ENCODE assay signal across 1 cellular context in genomic region chr12:120686690-120687569, GRCh38.
TF ChIP-seq lines count a peak whose summit lies in the region.

MLEC (plus strand) TSS chr12:120687149; CDS start chr12:120687297, 148 bp downstream.

TF ChIP-seq in GM12878, 131 proteins besides CTCF, POLR2A, EP300 and RAD21 (continued from another document and continues in another):
- TF ChIP-seq POLR2AphosphoS5 (IDR thresholded peaks at IDR 0.05; ENCODE audit: low read length): peak; percentile 71
- peak; percentile 78 for TF ChIP-seq CBFB (IDR thresholded peaks at IDR 0.05; ENCODE audit: low read depth)
- no peak; the same call in 1 of the 2 replicates for TF ChIP-seq SREBF1 (IDR thresholded peaks at IDR 0.05; ENCODE audit: low read length)
- no peak for TF ChIP-seq RBBP5 (conservative IDR thresholded peaks at IDR 0.05)
- peak; percentile 42; the same call in 1 of the 2 replicates for TF ChIP-seq ZNF622 (IDR thresholded peaks at IDR 0.05)
- TF ChIP-seq POU2F2 (IDR thresholded peaks at IDR 0.05; ENCODE audit: borderline replicate concordance, low read depth, low read length): peak; percentile 76; the same call in 1 of the 3 replicates
- TF ChIP-seq ZBTB40 (IDR thresholded peaks at IDR 0.05; ENCODE audit: borderline replicate concordance): peak; percentile 99
- peak; percentile 31 for TF ChIP-seq FOS (IDR thresholded peaks at IDR 0.05; ENCODE audit: borderline replicate concordance, extremely low read depth, insufficient read length)
- peak; percentile 93 for TF ChIP-seq SIN3A (IDR thresholded peaks at IDR 0.05; ENCODE audit: low read depth, low read length)
- TF ChIP-seq EGR1 (IDR thresholded peaks at IDR 0.05; ENCODE audit: borderline replicate concordance in 1 of 2, low read depth in 2 of 2, low read length in 2 of 2): peak; percentile 19 to 62
- 0 out of 2 replicates have a peak, but pooled peaks have one; percentile 45 for TF ChIP-seq TAF1 (IDR thresholded peaks at IDR 0.05; ENCODE audit: borderline replicate concordance, low read depth, low read length)
- peak; percentile 89; the same call in 1 of the 2 replicates for TF ChIP-seq CBX5 (IDR thresholded peaks at IDR 0.05; ENCODE audit: low read depth)
- 0 out of 2 replicates have a peak, but pooled peaks have one; percentile 65 for TF ChIP-seq TARDBP (IDR thresholded peaks at IDR 0.05; ENCODE audit: borderline replicate concordance)
- peak; percentile 87 for TF ChIP-seq NR2C1 (IDR thresholded peaks at IDR 0.05)
- TF ChIP-seq WRNIP1 (IDR thresholded peaks at IDR 0.05; ENCODE audit: borderline replicate concordance, low read depth, low read length): peak; percentile 87
- TF ChIP-seq, protein P1, sequence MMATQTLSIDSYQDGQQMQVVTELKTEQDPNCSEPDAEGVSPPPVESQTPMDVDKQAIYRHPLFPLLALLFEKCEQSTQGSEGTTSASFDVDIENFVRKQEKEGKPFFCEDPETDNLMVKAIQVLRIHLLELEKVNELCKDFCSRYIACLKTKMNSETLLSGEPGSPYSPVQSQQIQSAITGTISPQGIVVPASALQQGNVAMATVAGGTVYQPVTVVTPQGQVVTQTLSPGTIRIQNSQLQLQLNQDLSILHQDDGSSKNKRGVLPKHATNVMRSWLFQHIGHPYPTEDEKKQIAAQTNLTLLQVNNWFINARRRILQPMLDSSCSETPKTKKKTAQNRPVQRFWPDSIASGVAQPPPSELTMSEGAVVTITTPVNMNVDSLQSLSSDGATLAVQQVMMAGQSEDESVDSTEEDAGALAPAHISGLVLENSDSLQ (IDR thresholded peaks at IDR 0.05): peak; percentile 75
- no peak for TF ChIP-seq SUPT20H (IDR thresholded peaks at IDR 0.05; ENCODE audit: borderline replicate concordance, control insufficient read depth, low read depth, low read length)
- 0 out of 2 replicates have a peak, but pooled peaks have one; percentile 17 for TF ChIP-seq PAX5 (IDR thresholded peaks at IDR 0.05; ENCODE audit: borderline replicate concordance, low read depth, low read length)
- TF ChIP-seq, protein P2, sequence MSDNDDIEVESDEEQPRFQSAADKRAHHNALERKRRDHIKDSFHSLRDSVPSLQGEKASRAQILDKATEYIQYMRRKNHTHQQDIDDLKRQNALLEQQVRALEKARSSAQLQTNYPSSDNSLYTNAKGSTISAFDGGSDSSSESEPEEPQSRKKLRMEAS (IDR thresholded peaks at IDR 0.05; ENCODE audit: low read depth, low read length): peak; percentile 80; the same call in 1 of the 2 replicates
- peak; percentile 81; the same call in 1 of the 2 replicates for TF ChIP-seq TCF3 (IDR thresholded peaks at IDR 0.05; ENCODE audit: borderline replicate concordance, insufficient read depth, low read depth, low read length)
- no peak for TF ChIP-seq FOXK2 (IDR thresholded peaks at IDR 0.05)
- TF ChIP-seq BCL11A (IDR thresholded peaks at IDR 0.05; ENCODE audit: low read depth, low read length): no peak
- peak; percentile 65 for TF ChIP-seq SMARCA5 (IDR thresholded peaks at IDR 0.05)
- TF ChIP-seq SPI1 (IDR thresholded peaks at IDR 0.05; ENCODE audit: borderline replicate concordance, insufficient read depth, low read depth, low read length): peak; percentile 72
- TF ChIP-seq, protein P3, sequence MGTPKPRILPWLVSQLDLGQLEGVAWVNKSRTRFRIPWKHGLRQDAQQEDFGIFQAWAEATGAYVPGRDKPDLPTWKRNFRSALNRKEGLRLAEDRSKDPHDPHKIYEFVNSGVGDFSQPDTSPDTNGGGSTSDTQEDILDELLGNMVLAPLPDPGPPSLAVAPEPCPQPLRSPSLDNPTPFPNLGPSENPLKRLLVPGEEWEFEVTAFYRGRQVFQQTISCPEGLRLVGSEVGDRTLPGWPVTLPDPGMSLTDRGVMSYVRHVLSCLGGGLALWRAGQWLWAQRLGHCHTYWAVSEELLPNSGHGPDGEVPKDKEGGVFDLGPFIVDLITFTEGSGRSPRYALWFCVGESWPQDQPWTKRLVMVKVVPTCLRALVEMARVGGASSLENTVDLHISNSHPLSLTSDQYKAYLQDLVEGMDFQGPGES (IDR thresholded peaks at IDR 0.05): peak; percentile 75; the same call in 1 of the 2 replicates
- TF ChIP-seq YBX1 (IDR thresholded peaks at IDR 0.05): no peak
- peak; percentile 79; the same call in 1 of the 2 replicates for TF ChIP-seq CHD2 (IDR thresholded peaks at IDR 0.05; ENCODE audit: borderline replicate concordance, low read depth, low read length)
- TF ChIP-seq IKZF1 (conservative IDR thresholded peaks at IDR 0.05): peak; percentile 91
- no peak for TF ChIP-seq ATF3 (IDR thresholded peaks at IDR 0.05; ENCODE audit: borderline replicate concordance, extremely low read depth, low read depth, low read length)
- TF ChIP-seq BCL3 (IDR thresholded peaks at IDR 0.05; ENCODE audit: borderline replicate concordance, insufficient read depth, low read depth, low read length, poor library complexity, severe bottlenecking): no peak
- TF ChIP-seq ASH2L (IDR thresholded peaks at IDR 0.05; ENCODE audit: borderline replicate concordance, low read depth): no peak
- peak; percentile 39; the same call in 1 of the 2 replicates for TF ChIP-seq TCF12 (IDR thresholded peaks at IDR 0.05; ENCODE audit: low read depth, low read length)
- peak; percentile 82; the same call in 1 of the 2 replicates for TF ChIP-seq MYB (IDR thresholded peaks at IDR 0.05; ENCODE audit: borderline replicate concordance, low read depth, low read length)
- TF ChIP-seq POLR2AphosphoS2 (IDR thresholded peaks at IDR 0.05; ENCODE audit: low read depth, low read length): no peak
- no peak for TF ChIP-seq USF2 (IDR thresholded peaks at IDR 0.05; ENCODE audit: borderline replicate concordance, low read depth, low read length)
- TF ChIP-seq EZH2 (IDR thresholded peaks at IDR 0.05; ENCODE audit: borderline replicate concordance, control insufficient read depth, low read depth, low read length): no peak
- peak; percentile 42; the same call in 1 of the 2 replicates for TF ChIP-seq IRF4 (IDR thresholded peaks at IDR 0.05; ENCODE audit: low read depth, low read length)
- TF ChIP-seq, protein P4, sequence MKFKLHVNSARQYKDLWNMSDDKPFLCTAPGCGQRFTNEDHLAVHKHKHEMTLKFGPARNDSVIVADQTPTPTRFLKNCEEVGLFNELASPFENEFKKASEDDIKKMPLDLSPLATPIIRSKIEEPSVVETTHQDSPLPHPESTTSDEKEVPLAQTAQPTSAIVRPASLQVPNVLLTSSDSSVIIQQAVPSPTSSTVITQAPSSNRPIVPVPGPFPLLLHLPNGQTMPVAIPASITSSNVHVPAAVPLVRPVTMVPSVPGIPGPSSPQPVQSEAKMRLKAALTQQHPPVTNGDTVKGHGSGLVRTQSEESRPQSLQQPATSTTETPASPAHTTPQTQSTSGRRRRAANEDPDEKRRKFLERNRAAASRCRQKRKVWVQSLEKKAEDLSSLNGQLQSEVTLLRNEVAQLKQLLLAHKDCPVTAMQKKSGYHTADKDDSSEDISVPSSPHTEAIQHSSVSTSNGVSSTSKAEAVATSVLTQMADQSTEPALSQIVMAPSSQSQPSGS (IDR thresholded peaks at IDR 0.05; ENCODE audit: low read length): 0 out of 2 replicates have a peak, but pooled peaks have one; percentile 11
- TF ChIP-seq, protein P5, sequence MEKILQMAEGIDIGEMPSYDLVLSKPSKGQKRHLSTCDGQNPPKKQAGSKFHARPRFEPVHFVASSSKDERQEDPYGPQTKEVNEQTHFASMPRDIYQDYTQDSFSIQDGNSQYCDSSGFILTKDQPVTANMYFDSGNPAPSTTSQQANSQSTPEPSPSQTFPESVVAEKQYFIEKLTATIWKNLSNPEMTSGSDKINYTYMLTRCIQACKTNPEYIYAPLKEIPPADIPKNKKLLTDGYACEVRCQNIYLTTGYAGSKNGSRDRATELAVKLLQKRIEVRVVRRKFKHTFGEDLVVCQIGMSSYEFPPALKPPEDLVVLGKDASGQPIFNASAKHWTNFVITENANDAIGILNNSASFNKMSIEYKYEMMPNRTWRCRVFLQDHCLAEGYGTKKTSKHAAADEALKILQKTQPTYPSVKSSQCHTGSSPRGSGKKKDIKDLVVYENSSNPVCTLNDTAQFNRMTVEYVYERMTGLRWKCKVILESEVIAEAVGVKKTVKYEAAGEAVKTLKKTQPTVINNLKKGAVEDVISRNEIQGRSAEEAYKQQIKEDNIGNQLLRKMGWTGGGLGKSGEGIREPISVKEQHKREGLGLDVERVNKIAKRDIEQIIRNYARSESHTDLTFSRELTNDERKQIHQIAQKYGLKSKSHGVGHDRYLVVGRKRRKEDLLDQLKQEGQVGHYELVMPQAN (conservative IDR thresholded peaks at IDR 0.05): peak; percentile 82
- TF ChIP-seq RELA (IDR thresholded peaks at IDR 0.05; ENCODE audit: borderline replicate concordance, partially characterized antibody): peak; percentile 93
- TF ChIP-seq IKZF2 (IDR thresholded peaks at IDR 0.05): peak; percentile 70 to 74; a peak in 3 of 4 replicates
- peak; percentile 97 for TF ChIP-seq NBN (IDR thresholded peaks at IDR 0.05)
- peak; percentile 66; the same call in 1 of the 2 replicates for TF ChIP-seq SMC3 (IDR thresholded peaks at IDR 0.05; ENCODE audit: borderline replicate concordance, low read length)
- TF ChIP-seq CHD1 (IDR thresholded peaks at IDR 0.05; ENCODE audit: low read depth, low read length): no peak; the same call in 1 of the 2 replicates
- TF ChIP-seq RFX5 (IDR thresholded peaks at IDR 0.05; ENCODE audit: low read depth, low read length): peak; percentile 78
- no peak for TF ChIP-seq MYC (IDR thresholded peaks at IDR 0.05; ENCODE audit: insufficient read depth, insufficient read length, insufficient replicate concordance, low read length, severe bottlenecking)
- TF ChIP-seq HCFC1 (IDR thresholded peaks at IDR 0.05; ENCODE audit: low read length): peak; percentile 86
- peak; percentile 77 for TF ChIP-seq GATAD2B (conservative IDR thresholded peaks at IDR 0.05; ENCODE audit: low read depth)
- peak; percentile 94 for TF ChIP-seq KLF5 (IDR thresholded peaks at IDR 0.05; ENCODE audit: partially characterized antibody)
- no peak for TF ChIP-seq ESRRA (IDR thresholded peaks at IDR 0.05; ENCODE audit: low read length)
- no peak for TF ChIP-seq JUND (IDR thresholded peaks at IDR 0.05; ENCODE audit: low read depth, low read length)
- peak; percentile 83 for TF ChIP-seq MLLT1 (IDR thresholded peaks at IDR 0.05)
- peak; percentile 40 for TF ChIP-seq NRF1 (conservative IDR thresholded peaks at IDR 0.05; ENCODE audit: low read depth, low read length)
- peak; percentile 38; the same call in 1 of the 2 replicates for TF ChIP-seq TCF7 (IDR thresholded peaks at IDR 0.05; ENCODE audit: borderline replicate concordance)
- peak; percentile 82; the same call in 1 of the 2 replicates for TF ChIP-seq ZSCAN29 (IDR thresholded peaks at IDR 0.05)
- TF ChIP-seq STAT3 (IDR thresholded peaks at IDR 0.05; ENCODE audit: low read depth, low read length): no peak
- peak; percentile 83 for TF ChIP-seq EED (IDR thresholded peaks at IDR 0.05; ENCODE audit: low read depth)
